ENCODE assay signal across 15 cellular contexts in genomic region chr5:1540831-1541661, GRCh38. TPM values are rescaled to one million over a fixed set of nuclear protein-coding genes. Genes with fewer than 3 reads are reported as not detected.
DNase-seq lines count a peak whose midpoint lies in the region; ATAC-seq and TF ChIP-seq lines count a peak whose summit lies in the region.
"Had no signal": no experiment of that assay in that cellular context is flagged by ENCODE, and none has a peak within 500 bp of the region (broad histone marks: within the 10 kb centered on the region; RNA-seq: fewer than 3 reads in every experiment).

No MANE protein-coding gene starts in this region.

- intact Hi-C loops in ascending aorta (cut with DNase I) = no loop called here
- intact Hi-C loops in upper lobe of right lung (cut with DNase I) = no loop called here

- no peak for TF ChIP-seq CTCF in ascending aorta (IDR thresholded peaks at IDR 0.05)
- TF ChIP-seq CTCF in upper lobe of right lung (IDR thresholded peaks at IDR 0.05) = no peak
- no peak for TF ChIP-seq CTCF in GM10248 (IDR thresholded peaks at IDR 0.05; ENCODE audit: control extremely low read depth, extremely low read depth, low read depth, missing control alignments)

- H3K4me1 ChIP-seq in ascending aorta (peaks cover 8 to 13% of the 10 kb centered on the region in 2 donors), muscle layer of duodenum (ENCODE audit: control insufficient read depth in 1 of 2, insufficient read depth in 2 of 2, low read length in 2 of 2) (no peaks in the 10 kb centered on the region), upper lobe of right lung (peaks cover 20% of the 10 kb centered on the region)
- H3K4me1 ChIP-seq: SJCRH30 had no signal

- H3K9me3 ChIP-seq in ascending aorta = no peaks in the 10 kb centered on the region
- no peaks in the 10 kb centered on the region for H3K9me3 ChIP-seq in muscle layer of duodenum (ENCODE audit: control insufficient read depth in 1 of 2, low read length in 2 of 2)
- H3K9me3 ChIP-seq in upper lobe of right lung = no peaks in the 10 kb centered on the region
- H3K9me3 ChIP-seq: pancreas, SJCRH30 had no signal

- CTCF ChIA-PET in GM10248 (lab: Yijun Ruan, JAX) = interaction anchor here (1.5 to 1.6 kb wide), 2 partner anchors 19 to 61 kb away, joined by 3 to 7 read pairs; no protein-coding TSS in a partner anchor

- H3K36me3 ChIP-seq in ascending aorta (no peaks in the 10 kb centered on the region), muscle layer of duodenum (ENCODE audit: control insufficient read depth in 1 of 2, insufficient read depth in 2 of 2, low read length in 2 of 2) (no peaks in the 10 kb centered on the region), upper lobe of right lung (no peaks in the 10 kb centered on the region)
- H3K36me3 ChIP-seq: pancreas, SJCRH30 had no signal

- ATAC-seq in upper lobe of right lung (no peak), GM18868 (IDR thresholded peaks at IDR 0.05; ENCODE audit: unreplicated experiment) (no peak)
- ATAC-seq: pancreas had no signal

- POLR2A ChIA-PET in GM10248 (lab: Yijun Ruan, JAX) = no interaction called here

- H3K27me3 ChIP-seq in ascending aorta (no peaks in the 10 kb centered on the region), muscle layer of duodenum (ENCODE audit: low read depth, low read length) (no peaks in the 10 kb centered on the region), upper lobe of right lung (no peaks in the 10 kb centered on the region)
- H3K27me3 ChIP-seq: pancreas, SJCRH30 had no signal

- H3K27ac ChIP-seq in ascending aorta (peak overlapping the region; percentile 73 to 76), muscle layer of duodenum (ENCODE audit: low read length) (peak overlapping the region; percentile 10), upper lobe of right lung (peak overlapping the region; percentile 67)
- H3K27ac ChIP-seq: C4-2B, pancreas, SJCRH30 had no signal

- H3K4me3 ChIP-seq in ascending aorta (no peak overlapping the region), muscle layer of duodenum (ENCODE audit: low read depth in 1 of 2, low read length in 2 of 2) (no peak overlapping the region), upper lobe of right lung (no peak overlapping the region)
- H3K4me3 ChIP-seq: pancreas, SJCRH30 had no signal

- peak; percentile 57 for DNase-seq in activated effector memory CD4-positive, alpha-beta T cell treated with anti-CD3 and anti-CD28 coated beads, Interleukin-2, amount 50 U/mL, for 16 hours
- DNase-seq in activated effector memory CD4-positive, alpha-beta T cell treated with Interleukin-2 at 50 U/mL for 16 hours = no peak
- DNase-seq in ascending aorta (ENCODE audit: low spot score in 2 of 2) (peak in 1 of 2 donors; percentile 61), upper lobe of right lung (peak; percentile 49), GM10248 (ENCODE audit: extremely low spot score) (no peak), NCI-H2081 (lab: John Stamatoyannopoulos, UW) (no peak)
- DNase-seq: GOT3, hippocampal formation, NCI-H1105 treated with DMSO at 0.1 percent for 48 hours, NCI-H526, SJCRH30 had no signal

RNA-seq across cellular contexts. Expression of gene LPCAT1, which starts 17.3 kb away (rescaled TPM):
- total RNA-seq in ascending aorta = 86.2 TPM
- 690 TPM for total RNA-seq in upper lobe of right lung

Comparison
In these comparisons a context has a peak if more than half of its experiments do, and no peak if none do; other contexts are left out.
1. DNase-seq: peak in activated effector memory CD4-positive, alpha-beta T cell treated with anti-CD3 and anti-CD28 coated beads, Interleukin-2, amount 50 U/mL, for 16 hours (single experiment) and upper lobe of right lung (single experiment); none in activated effector memory CD4-positive, alpha-beta T cell treated with Interleukin-2 at 50 U/mL for 16 hours (single experiment), GM10248 (single experiment) and NCI-H2081 (0 of 2).
2. H3K27ac ChIP-seq: peak in every context shown above with its lines; median percentile 74 in ascending aorta; 67 in upper lobe of right lung; 10 in muscle layer of duodenum.